Comparison of ENCODE assay signal across 13 cellular contexts in the genomic region with DNA sequence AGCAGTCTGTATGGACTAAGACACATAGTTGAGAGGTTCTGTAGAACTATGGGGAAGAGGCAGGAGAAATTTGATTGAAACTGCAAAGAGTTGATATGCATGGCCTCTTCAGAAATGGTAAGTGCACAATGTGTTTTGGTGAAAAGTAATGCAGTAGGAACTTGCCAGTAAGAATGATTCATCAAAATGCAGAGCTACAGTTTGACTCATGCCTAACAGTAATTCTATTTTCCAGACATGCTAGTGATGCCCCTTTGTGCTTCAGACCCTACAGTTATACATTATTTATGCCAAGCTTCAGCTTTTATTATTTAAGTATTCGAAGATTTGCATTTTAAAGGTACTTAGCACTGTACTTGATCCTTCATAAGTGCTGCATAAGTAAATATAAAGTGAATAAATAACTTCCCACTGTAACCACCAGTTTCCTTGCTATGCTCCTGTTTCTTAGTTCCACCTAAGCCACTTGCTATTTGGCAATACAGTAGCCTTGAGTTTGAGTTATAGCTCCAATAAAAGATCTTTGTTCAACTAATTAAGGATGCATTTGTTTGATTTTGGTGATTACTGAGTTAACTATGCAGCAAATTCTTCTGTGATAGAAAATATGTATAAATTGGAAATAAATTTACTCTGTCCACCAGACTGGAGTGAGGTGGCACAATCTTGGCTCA. TPM values are rescaled to one million over a fixed set of nuclear protein-coding genes. Genes with fewer than 3 reads are reported as not detected.
DNase-seq lines count a peak whose midpoint lies in the region; ATAC-seq and TF ChIP-seq lines count a peak whose summit lies in the region.
"Had no signal": no experiment of that assay in that cellular context is flagged by ENCODE, and none has a peak within 500 bp of the region (broad histone marks: within the 10 kb centered on the region; RNA-seq: fewer than 3 reads in every experiment).

No MANE protein-coding gene starts in this region.

- H3K4me3 ChIP-seq in cardiac fibroblast (replicated peaks in 1 of 2; ENCODE audit: low read depth in 2 of 2, low read length in 2 of 2) = no peak overlapping the region
- no peak overlapping the region for H3K4me3 ChIP-seq in hepatocyte
- H3K4me3 ChIP-seq: Peyer's patch, uterus had no signal

- no peaks in the 10 kb centered on the region for H3K9me2 ChIP-seq in hepatocyte (replicated peaks; ENCODE audit: insufficient read depth)

- no peaks in the 10 kb centered on the region for H3K36me3 ChIP-seq in hepatocyte (replicated peaks; ENCODE audit: insufficient read depth, low read depth)
- H3K36me3 ChIP-seq: Peyer's patch, uterus had no signal

- peak; percentile 62 for DNase-seq in Caki2 (ENCODE audit: low read depth)
- peak; percentile 67 for DNase-seq in M059J (ENCODE audit: low read depth)
- DNase-seq in cardiac fibroblast (ENCODE audit: low read depth in 2 of 2) = peak; percentile 74 to 83
- peak; percentile 24 for DNase-seq in myocyte (ENCODE audit: low read depth)
- DNase-seq in hepatocyte (ENCODE audit: low spot score) = no peak
- no peak for DNase-seq in activated CD4-positive, alpha-beta T cell treated with anti-CD3 and anti-CD28 coated beads, Interleukin-2, amount 50 U/mL, for 48 hours
- DNase-seq: DND-41, NCI-H1694, Peyer's patch, uterus had no signal

- no peaks in the 10 kb centered on the region for H3K9me3 ChIP-seq in hepatocyte (ENCODE audit: low read depth)
- H3K9me3 ChIP-seq: Peyer's patch, uterus had no signal

- no peaks in the 10 kb centered on the region for H4K20me1 ChIP-seq in hepatocyte (ENCODE audit: insufficient read depth, poor library complexity, severe bottlenecking)

- H2AFZ ChIP-seq in hepatocyte = no peak overlapping the region

- no peak overlapping the region for H3K27ac ChIP-seq in hepatocyte
- H3K27ac ChIP-seq: Peyer's patch, uterus had no signal

- H3K79me2 ChIP-seq in hepatocyte = no peaks in the 10 kb centered on the region

- in situ Hi-C loops in Caki2 (cut with HindIII; ENCODE audit: low pct_unique_long_range_greater_than_20kb, low sequenced_read_pairs) = no loop called here

- peaks cover 17% of the 10 kb centered on the region for H3K4me1 ChIP-seq in hepatocyte (ENCODE audit: insufficient read depth)
- H3K4me1 ChIP-seq: Peyer's patch, uterus had no signal

- no peaks in the 10 kb centered on the region for H3K27me3 ChIP-seq in hepatocyte
- H3K27me3 ChIP-seq: Peyer's patch, uterus had no signal

- no peak for TF ChIP-seq CTCF in cardiac fibroblast (IDR thresholded peaks at IDR 0.05; ENCODE audit: low read depth, low read length)
- TF ChIP-seq CTCF in hepatocyte (IDR thresholded peaks at IDR 0.05; ENCODE audit: poor library complexity) = no peak

- H3K4me2 ChIP-seq in hepatocyte = no peak overlapping the region

- ATAC-seq in HG02885 (IDR thresholded peaks at IDR 0.05; ENCODE audit: poor library complexity, unreplicated experiment) (no peak), HG02884 (IDR thresholded peaks at IDR 0.05; ENCODE audit: unreplicated experiment) (no peak)
- ATAC-seq: sciatic nerve had no signal

- 85% methylated on average over 1 of the region's 1 CpG for WGBS in hepatocyte (ENCODE audit: low lambda C conversion rate, missing lambda C conversion rate)

RNA-seq across cellular contexts. Expression of a gene that starts 3.6 kb away (rescaled TPM):
- total RNA-seq in Caki2 (2014; rRNA removed; shearing (Covaris generic); ENCODE audit: low replicate concordance) = not detected in 2 replicates
- total RNA-seq in M059J (2014; rRNA removed; shearing (Covaris generic)) = not detected in 2 replicates
- total RNA-seq in myocyte (not detected in 2 replicates), hepatocyte (0.08 TPM in 1 of 2 replicates, not detected in the other)
- not detected for polyA plus RNA-seq in myocyte (2012)
- polyA plus RNA-seq in hepatocyte = 0.05 TPM in 1 of 2 replicates, not detected in the other
- total RNA-seq: Peyer's patch, sciatic nerve, uterus had no signal

RNA-seq across cellular contexts. Expression of a gene that starts 38.7 kb away (rescaled TPM):
- not detected in 2 replicates for total RNA-seq in Caki2 (2014; rRNA removed; shearing (Covaris generic); ENCODE audit: low replicate concordance)
- total RNA-seq in M059J (2014; rRNA removed; shearing (Covaris generic)) = not detected in 2 replicates
- not detected in 2 replicates for total RNA-seq in myocyte
- polyA plus RNA-seq in myocyte (2012) = not detected
- not detected in 2 replicates for total RNA-seq in hepatocyte
- not detected in 2 replicates for polyA plus RNA-seq in hepatocyte
- total RNA-seq: Peyer's patch, sciatic nerve had no signal

Comparison
In these comparisons a context has a peak if more than half of its experiments do, and no peak if none do; other contexts are left out.
1. DNase-seq: peak in Caki2 (single experiment), M059J (single experiment), cardiac fibroblast (2 of 2) and myocyte (single experiment); none in hepatocyte (single experiment) and activated CD4-positive, alpha-beta T cell treated with anti-CD3 and anti-CD28 coated beads, Interleukin-2, amount 50 U/mL, for 48 hours (0 of 2).